Comparison of ENCODE assay signal across 2 cellular contexts in the genomic region with DNA sequence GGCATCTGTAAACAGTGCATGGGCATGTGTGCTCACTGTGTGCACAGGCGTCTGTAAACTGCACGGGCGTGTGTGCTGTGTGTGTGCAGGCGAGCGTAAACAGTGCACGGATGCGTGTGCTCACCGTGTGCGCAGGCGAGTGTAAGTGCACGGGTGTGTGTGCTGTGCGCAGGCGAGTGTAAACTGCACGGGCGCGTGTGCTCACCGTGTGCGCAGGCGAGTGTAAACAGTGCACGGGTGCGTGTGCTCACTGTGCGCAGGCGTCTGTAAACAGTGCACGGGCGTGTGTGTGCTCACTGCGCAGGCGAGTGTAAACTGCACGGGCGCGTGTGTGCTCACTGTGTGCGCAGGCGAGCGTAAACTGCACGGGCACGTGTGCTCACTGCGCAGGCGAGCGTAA.
TF ChIP-seq lines count a peak whose summit lies in the region.

No MANE protein-coding gene starts in this region.

TF ChIP-seq in HepG2, 621 proteins besides CTCF, POLR2A, EP300 and RAD21:
- TF ChIP-seq ZNF329 (CRISPR knock-in tag; IDR thresholded peaks at IDR 0.05; ENCODE audit: low read depth): no peak
- TF ChIP-seq ZHX1 (CRISPR knock-in tag; IDR thresholded peaks at IDR 0.05; ENCODE audit: low read depth): 0 out of 2 replicates have a peak, but pooled peaks have one; percentile 1

TF ChIP-seq in WTC11, 78 proteins besides CTCF, POLR2A, EP300 and RAD21:
- TF ChIP-seq FOXK1 (CRISPR knock-in tag; IDR thresholded peaks at IDR 0.05) (no peak), ZNF121 (CRISPR knock-in tag; IDR thresholded peaks at IDR 0.05) (no peak)
